Comparison of ENCODE assay signal across 1 cellular context in genomic region chr5:100826133-100826532, GRCh38.
TF ChIP-seq lines count a peak whose summit lies in the region.

No MANE protein-coding gene starts in this region.

TF ChIP-seq in GM23338, 12 proteins besides CTCF, POLR2A, EP300 and RAD21 (continued from another document):
- TF ChIP-seq, protein P1, sequence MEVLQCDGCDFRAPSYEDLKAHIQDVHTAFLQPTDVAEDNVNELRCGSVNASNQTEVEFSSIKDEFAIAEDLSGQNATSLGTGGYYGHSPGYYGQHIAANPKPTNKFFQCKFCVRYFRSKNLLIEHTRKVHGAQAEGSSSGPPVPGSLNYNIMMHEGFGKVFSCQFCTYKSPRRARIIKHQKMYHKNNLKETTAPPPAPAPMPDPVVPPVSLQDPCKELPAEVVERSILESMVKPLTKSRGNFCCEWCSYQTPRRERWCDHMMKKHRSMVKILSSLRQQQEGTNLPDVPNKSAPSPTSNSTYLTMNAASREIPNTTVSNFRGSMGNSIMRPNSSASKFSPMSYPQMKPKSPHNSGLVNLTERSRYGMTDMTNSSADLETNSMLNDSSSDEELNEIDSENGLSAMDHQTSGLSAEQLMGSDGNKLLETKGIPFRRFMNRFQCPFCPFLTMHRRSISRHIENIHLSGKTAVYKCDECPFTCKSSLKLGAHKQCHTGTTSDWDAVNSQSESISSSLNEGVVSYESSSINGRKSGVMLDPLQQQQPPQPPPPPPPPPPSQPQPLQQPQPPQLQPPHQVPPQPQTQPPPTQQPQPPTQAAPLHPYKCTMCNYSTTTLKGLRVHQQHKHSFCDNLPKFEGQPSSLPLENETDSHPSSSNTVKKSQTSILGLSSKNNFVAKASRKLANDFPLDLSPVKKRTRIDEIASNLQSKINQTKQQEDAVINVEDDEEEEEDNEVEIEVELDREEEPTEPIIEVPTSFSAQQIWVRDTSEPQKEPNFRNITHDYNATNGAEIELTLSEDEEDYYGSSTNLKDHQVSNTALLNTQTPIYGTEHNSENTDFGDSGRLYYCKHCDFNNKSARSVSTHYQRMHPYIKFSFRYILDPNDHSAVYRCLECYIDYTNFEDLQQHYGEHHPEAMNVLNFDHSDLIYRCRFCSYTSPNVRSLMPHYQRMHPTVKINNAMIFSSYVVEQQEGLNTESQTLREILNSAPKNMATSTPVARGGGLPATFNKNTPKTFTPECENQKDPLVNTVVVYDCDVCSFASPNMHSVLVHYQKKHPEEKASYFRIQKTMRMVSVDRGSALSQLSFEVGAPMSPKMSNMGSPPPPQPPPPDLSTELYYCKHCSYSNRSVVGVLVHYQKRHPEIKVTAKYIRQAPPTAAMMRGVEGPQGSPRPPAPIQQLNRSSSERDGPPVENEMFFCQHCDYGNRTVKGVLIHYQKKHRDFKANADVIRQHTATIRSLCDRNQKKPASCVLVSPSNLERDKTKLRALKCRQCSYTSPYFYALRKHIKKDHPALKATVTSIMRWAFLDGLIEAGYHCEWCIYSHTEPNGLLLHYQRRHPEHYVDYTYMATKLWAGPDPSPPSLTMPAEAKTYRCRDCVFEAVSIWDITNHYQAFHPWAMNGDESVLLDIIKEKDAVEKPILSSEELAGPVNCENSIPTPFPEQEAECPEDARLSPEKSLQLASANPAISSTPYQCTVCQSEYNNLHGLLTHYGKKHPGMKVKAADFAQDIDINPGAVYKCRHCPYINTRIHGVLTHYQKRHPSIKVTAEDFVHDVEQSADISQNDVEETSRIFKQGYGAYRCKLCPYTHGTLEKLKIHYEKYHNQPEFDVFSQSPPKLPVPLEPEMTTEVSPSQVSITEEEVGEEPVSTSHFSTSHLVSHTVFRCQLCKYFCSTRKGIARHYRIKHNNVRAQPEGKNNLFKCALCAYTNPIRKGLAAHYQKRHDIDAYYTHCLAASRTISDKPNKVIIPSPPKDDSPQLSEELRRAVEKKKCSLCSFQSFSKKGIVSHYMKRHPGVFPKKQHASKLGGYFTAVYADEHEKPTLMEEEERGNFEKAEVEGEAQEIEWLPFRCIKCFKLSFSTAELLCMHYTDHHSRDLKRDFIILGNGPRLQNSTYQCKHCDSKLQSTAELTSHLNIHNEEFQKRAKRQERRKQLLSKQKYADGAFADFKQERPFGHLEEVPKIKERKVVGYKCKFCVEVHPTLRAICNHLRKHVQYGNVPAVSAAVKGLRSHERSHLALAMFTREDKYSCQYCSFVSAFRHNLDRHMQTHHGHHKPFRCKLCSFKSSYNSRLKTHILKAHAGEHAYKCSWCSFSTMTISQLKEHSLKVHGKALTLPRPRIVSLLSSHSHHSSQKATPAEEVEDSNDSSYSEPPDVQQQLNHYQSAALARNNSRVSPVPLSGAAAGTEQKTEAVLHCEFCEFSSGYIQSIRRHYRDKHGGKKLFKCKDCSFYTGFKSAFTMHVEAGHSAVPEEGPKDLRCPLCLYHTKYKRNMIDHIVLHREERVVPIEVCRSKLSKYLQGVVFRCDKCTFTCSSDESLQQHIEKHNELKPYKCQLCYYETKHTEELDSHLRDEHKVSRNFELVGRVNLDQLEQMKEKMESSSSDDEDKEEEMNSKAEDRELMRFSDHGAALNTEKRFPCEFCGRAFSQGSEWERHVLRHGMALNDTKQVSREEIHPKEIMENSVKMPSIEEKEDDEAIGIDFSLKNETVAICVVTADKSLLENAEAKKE (CRISPR knock-in tag; IDR thresholded peaks at IDR 0.05) = no peak
- TF ChIP-seq NANOG (IDR thresholded peaks at IDR 0.05; ENCODE audit: borderline replicate concordance) = no peak
- TF ChIP-seq CREB1 (CRISPR knock-in tag; IDR thresholded peaks at IDR 0.05; ENCODE audit: low read depth) = no peak
